ENCODE assay signal across 1 cellular context in the genomic region with DNA sequence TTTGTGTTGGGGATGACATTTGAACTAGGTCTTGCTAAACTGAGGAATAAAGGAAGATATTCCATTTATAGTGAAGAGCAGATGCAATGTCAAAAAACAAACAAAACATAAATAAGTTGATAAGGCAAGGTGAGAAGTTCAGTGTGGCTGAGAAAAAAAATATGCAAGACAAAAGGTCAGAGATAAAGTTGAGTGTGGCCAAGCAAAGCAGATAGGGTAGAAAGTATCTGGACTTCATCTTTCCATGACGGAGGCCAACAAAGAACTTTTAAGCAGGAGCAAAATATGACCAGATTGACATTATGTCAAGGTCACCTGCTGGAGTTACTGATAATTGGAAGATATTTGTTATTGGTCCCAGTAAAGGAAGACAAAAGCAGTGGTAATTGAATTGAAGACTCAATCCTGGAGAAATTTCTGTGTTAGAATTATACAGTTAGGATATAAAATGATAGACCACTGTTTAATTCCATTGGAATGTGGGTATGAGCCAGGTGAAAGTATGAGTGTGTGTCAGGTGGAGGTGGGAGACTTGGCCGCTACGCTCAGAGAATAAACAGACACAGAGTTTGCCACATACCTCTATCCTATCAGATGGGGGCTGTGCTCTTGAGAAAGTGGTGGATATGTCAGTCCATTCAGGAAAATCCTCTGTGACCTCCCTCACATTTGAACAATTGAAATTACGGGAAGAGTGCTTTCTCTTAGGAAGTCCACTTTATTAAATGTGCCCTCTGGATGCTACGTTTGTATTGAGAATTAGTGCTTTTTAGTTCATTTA.
TF ChIP-seq lines count a peak whose summit lies in the region.

No MANE protein-coding gene starts in this region.

TF ChIP-seq in HepG2, 621 proteins besides CTCF, POLR2A, EP300 and RAD21:
- TF ChIP-seq, protein P1, sequence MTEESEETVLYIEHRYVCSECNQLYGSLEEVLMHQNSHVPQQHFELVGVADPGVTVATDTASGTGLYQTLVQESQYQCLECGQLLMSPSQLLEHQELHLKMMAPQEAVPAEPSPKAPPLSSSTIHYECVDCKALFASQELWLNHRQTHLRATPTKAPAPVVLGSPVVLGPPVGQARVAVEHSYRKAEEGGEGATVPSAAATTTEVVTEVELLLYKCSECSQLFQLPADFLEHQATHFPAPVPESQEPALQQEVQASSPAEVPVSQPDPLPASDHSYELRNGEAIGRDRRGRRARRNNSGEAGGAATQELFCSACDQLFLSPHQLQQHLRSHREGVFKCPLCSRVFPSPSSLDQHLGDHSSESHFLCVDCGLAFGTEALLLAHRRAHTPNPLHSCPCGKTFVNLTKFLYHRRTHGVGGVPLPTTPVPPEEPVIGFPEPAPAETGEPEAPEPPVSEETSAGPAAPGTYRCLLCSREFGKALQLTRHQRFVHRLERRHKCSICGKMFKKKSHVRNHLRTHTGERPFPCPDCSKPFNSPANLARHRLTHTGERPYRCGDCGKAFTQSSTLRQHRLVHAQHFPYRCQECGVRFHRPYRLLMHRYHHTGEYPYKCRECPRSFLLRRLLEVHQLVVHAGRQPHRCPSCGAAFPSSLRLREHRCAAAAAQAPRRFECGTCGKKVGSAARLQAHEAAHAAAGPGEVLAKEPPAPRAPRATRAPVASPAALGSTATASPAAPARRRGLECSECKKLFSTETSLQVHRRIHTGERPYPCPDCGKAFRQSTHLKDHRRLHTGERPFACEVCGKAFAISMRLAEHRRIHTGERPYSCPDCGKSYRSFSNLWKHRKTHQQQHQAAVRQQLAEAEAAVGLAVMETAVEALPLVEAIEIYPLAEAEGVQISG (CRISPR knock-in tag; IDR thresholded peaks at IDR 0.05): no peak
- TF ChIP-seq DMAP1 (CRISPR knock-in tag; IDR thresholded peaks at IDR 0.05) (no peak), RARA (CRISPR knock-in tag; IDR thresholded peaks at IDR 0.05) (0 out of 2 replicates have a peak, but pooled peaks have one; percentile 15)
